In the genomic region with DNA sequence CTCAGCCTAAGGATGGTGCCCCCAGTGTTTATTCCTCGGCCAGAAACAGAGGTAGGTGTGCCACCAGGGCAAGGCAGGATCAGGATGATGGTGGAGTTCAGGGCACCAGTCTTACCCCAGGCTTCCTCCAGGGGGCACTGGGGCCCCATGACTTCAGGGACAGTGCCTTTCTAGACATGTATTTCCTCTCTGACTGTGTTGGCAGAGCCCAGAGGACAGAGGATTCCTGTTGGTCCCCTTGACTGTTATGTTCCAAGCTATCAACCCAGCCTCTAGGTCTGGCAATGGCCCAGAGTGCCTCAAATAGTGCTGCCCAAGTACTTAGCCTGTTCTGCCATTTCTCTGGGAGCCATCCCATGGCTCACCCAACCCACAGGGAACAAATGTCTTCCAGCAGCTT, we compare ENCODE assay signal across 8 cellular contexts. TPM values are rescaled to one million over a fixed set of nuclear protein-coding genes. Genes with fewer than 3 reads are reported as not detected.
A peak's percentile ranks its signal among the peaks of the same experiment; 100 is the strongest.
DNase-seq lines count a peak whose midpoint lies in the region; ATAC-seq, FAIRE-seq and TF ChIP-seq lines count a peak whose summit lies in the region.

No MANE protein-coding gene starts in this region.

- ATAC-seq in activated naive CD4-positive, alpha-beta T cell treated with anti-CD3 and anti-CD28 coated beads, Interleukin-2, amount 50 U/mL, for 72 hours, result peak; percentile 10 to 24
- peak; percentile 29 for ATAC-seq in Right ventricle myocardium inferior

- H3F3A ChIP-seq in SU-DHL-6 (ENCODE audit: insufficient read depth), result peaks cover 6% of the 10 kb centered on the region; the same call in 1 of the 2 replicates

- no peaks in the 10 kb centered on the region for H3K27me3 ChIP-seq in SU-DHL-6 (ENCODE audit: low read length)

- intact Hi-C loops in Right ventricle myocardium inferior (cut with DNase I), result loop anchor here (1.0 to 5.0 kb wide), 2 partner anchors 40 to 80 kb away; no protein-coding TSS in a partner anchor

- H3K27ac Mint-ChIP-seq in activated naive CD4-positive, alpha-beta T cell treated with anti-CD3 and anti-CD28 coated beads, Interleukin-2, amount 50 U/mL, for 72 hours, result peak overlapping the region; percentile 89 to 99
- H3K27ac Mint-ChIP-seq in progenitor cell of endocrine pancreas, result peak overlapping the region; percentile 20

- TF ChIP-seq CTCF in SU-DHL-6 (IDR thresholded peaks at IDR 0.05; ENCODE audit: insufficient read depth, low read length, poor library complexity, severe bottlenecking) (peak; percentile 31), progenitor cell of endocrine pancreas (IDR thresholded peaks at IDR 0.05; ENCODE audit: unreplicated experiment) (peak; percentile 85)

- peaks cover 4% of the 10 kb centered on the region for H3K4me1 Mint-ChIP-seq in progenitor cell of endocrine pancreas (ENCODE audit: low read depth)

- H3K4me2 ChIP-seq in SU-DHL-6 (ENCODE audit: low read depth, low read length, poor library complexity, severe bottlenecking), result no peak overlapping the region

- H3K9ac ChIP-seq in SU-DHL-6 (ENCODE audit: low read length), result no peak overlapping the region

- no peaks in the 10 kb centered on the region for H3K9me2 ChIP-seq in SU-DHL-6 (replicated peaks; ENCODE audit: insufficient read depth, low read length)

- H3K79me2 ChIP-seq in SU-DHL-6 (ENCODE audit: insufficient read depth, low read length), result no peaks in the 10 kb centered on the region

- H3K27me3 Mint-ChIP-seq in progenitor cell of endocrine pancreas, result no peaks in the 10 kb centered on the region

- H3K4me3 ChIP-seq in SU-DHL-6 (ENCODE audit: insufficient read depth, low read length, poor library complexity, severe bottlenecking), result no peak overlapping the region

- H3K36me3 ChIP-seq in SU-DHL-6 (ENCODE audit: low read length), result no peaks in the 10 kb centered on the region

- no peak for FAIRE-seq in urothelium cell line (lab: Jason Lieb, UNC)

- peak; percentile 75 for DNase-seq in EH (ENCODE audit: low read depth)
- DNase-seq in HuH-7.5 (ENCODE audit: low spot score), result peak; percentile 77
- DNase-seq in activated naive CD4-positive, alpha-beta T cell treated with anti-CD3 and anti-CD28 coated beads, Interleukin-2, amount 50 U/mL, for 72 hours (ENCODE audit: low spot score in 2 of 2), result peak; percentile 83 to 84
- DNase-seq in Right ventricle myocardium inferior (ENCODE audit: missing footprints), result peak; percentile 86
- DNase-seq in progenitor cell of endocrine pancreas (ENCODE audit: low spot score, unreplicated experiment), result peak; percentile 59
- DNase-seq in urothelium cell line (ENCODE audit: low spot score), result peak; percentile 64
- DNase-seq in NCI-H1048 (lab: John Stamatoyannopoulos, UW), result no peak

- H3K9me3 Mint-ChIP-seq in activated naive CD4-positive, alpha-beta T cell treated with anti-CD3 and anti-CD28 coated beads, Interleukin-2, amount 50 U/mL, for 72 hours, result no peaks in the 10 kb centered on the region
- H3K9me3 Mint-ChIP-seq in progenitor cell of endocrine pancreas (ENCODE audit: low read depth), result no peaks in the 10 kb centered on the region

- H2AFZ ChIP-seq in SU-DHL-6 (ENCODE audit: low read depth, low read length, severe bottlenecking), result no peak overlapping the region

- H4K20me1 ChIP-seq in SU-DHL-6 (ENCODE audit: low read depth, low read length), result no peaks in the 10 kb centered on the region

- no peak overlapping the region for H3K27ac ChIP-seq in SU-DHL-6 (ENCODE audit: low read depth, low read length)

- peaks cover 48 to 50% of the 10 kb centered on the region in 2 donors for H3K36me3 Mint-ChIP-seq in activated naive CD4-positive, alpha-beta T cell treated with anti-CD3 and anti-CD28 coated beads, Interleukin-2, amount 50 U/mL, for 72 hours
- H3K36me3 Mint-ChIP-seq in progenitor cell of endocrine pancreas (ENCODE audit: insufficient read depth), result no peaks in the 10 kb centered on the region

- no peaks in the 10 kb centered on the region for H3K9me3 ChIP-seq in SU-DHL-6 (ENCODE audit: insufficient read depth, low read length)

- peak overlapping the region; percentile 52 for H3K4me3 Mint-ChIP-seq in progenitor cell of endocrine pancreas (ENCODE audit: low read depth)

RNA-seq across cellular contexts. Expression of gene HEMK1, which starts 2.8 kb away (rescaled TPM):
- total RNA-seq in activated naive CD4-positive, alpha-beta T cell treated with anti-CD3 and anti-CD28 coated beads, Interleukin-2, amount 50 U/mL, for 72 hours, result 10 to 100 TPM; 69.7 to 74.6 TPM
- total RNA-seq in Right ventricle myocardium inferior, result 14.0 TPM
- 23.0 and 23.7 TPM in 2 replicates for total RNA-seq in progenitor cell of endocrine pancreas

RNA-seq across cellular contexts. Expression of gene C3orf18, which starts 4.6 kb away (rescaled TPM):
- 10 to 100 TPM; 21.4 to 42.4 TPM for total RNA-seq in activated naive CD4-positive, alpha-beta T cell treated with anti-CD3 and anti-CD28 coated beads, Interleukin-2, amount 50 U/mL, for 72 hours
- 48.4 TPM for total RNA-seq in Right ventricle myocardium inferior
- 12.0 and 12.5 TPM in 2 replicates for total RNA-seq in progenitor cell of endocrine pancreas

RNA-seq across cellular contexts. Expression of gene CISH, which starts 39.4 kb away (rescaled TPM):
- total RNA-seq in activated naive CD4-positive, alpha-beta T cell treated with anti-CD3 and anti-CD28 coated beads, Interleukin-2, amount 50 U/mL, for 72 hours, result 100 to 1,000 TPM; 222 to 258 TPM
- total RNA-seq in Right ventricle myocardium inferior, result 13.2 TPM
- 4.9 and 5.2 TPM in 2 replicates for total RNA-seq in progenitor cell of endocrine pancreas

RNA-seq across cellular contexts. Expression of gene MAPKAPK3, which starts 44.8 kb away (rescaled TPM):
- total RNA-seq in activated naive CD4-positive, alpha-beta T cell treated with anti-CD3 and anti-CD28 coated beads, Interleukin-2, amount 50 U/mL, for 72 hours, result 100 to 1,000 TPM in 1 of 2 donors, 10 to 100 TPM in 1; 94.3 to 153 TPM
- total RNA-seq in Right ventricle myocardium inferior (412 TPM), progenitor cell of endocrine pancreas (40.8 and 42.6 TPM in 2 replicates)

Comparison
In these comparisons a context has a peak if more than half of its experiments do, and no peak if none do; other contexts are left out.
1. RNA of gene CISH, which starts 39.4 kb away (total RNA-seq): 222 to 258 TPM in activated naive CD4-positive, alpha-beta T cell treated with anti-CD3 and anti-CD28 coated beads, Interleukin-2, amount 50 U/mL, for 72 hours; 13.2 TPM in Right ventricle myocardium inferior (single experiment) and 4.9 to 5.2 TPM in progenitor cell of endocrine pancreas; every median in the first group is over 10 times any median in the second.